28 cellular contexts compared by ENCODE assay signal in genomic region chr5:168008555-168008954, GRCh38.
"Had no signal": no experiment of that assay in that cellular context is flagged by ENCODE, and none has a peak within 500 bp of the region (broad histone marks: within the 10 kb centered on the region; RNA-seq: fewer than 3 reads in every experiment).

No MANE protein-coding gene starts in this region.

- H3K27me3 Mint-ChIP-seq: stimulated activated naive B cell treated with anti-CD40 and anti-IgM and Interleukin-4, amounts not matched to agents 10 μg/mL and 1 μg/mL and 100 μg/mL, for 72 hours; stimulated activated naive CD8-positive, alpha-beta T cell treated with anti-CD3 and anti-CD28 coated beads, Interleukin-15, Interleukin-2, amounts not matched to agents 100 ng/mL and 50 ng/mL, for 24 hours had no signal

- H2AFZ ChIP-seq: neural progenitor cell, parathyroid adenoma had no signal

- DNase-seq: natural killer cell; occipital lobe; ovary; posterior cingulate gyrus; psoas muscle; right cardiac atrium; right lobe of liver; sigmoid colon; small intestine; stimulated activated CD4-positive, alpha-beta T cell treated with anti-CD3 and anti-CD28 coated beads, Interleukin-15, amount 100 ng/mL, for 24 hours; stimulated activated CD4-positive, alpha-beta T cell treated with anti-CD3 and anti-CD28 coated beads, Interleukin-2, amount 100 ng/mL, for 24 hours; stimulated activated CD4-positive, alpha-beta T cell treated with anti-CD3 and anti-CD28 coated beads, Interleukin-2, amount 100 ng/mL, for 48 hours; stimulated activated CD4-positive, alpha-beta T cell treated with anti-CD3 and anti-CD28 coated beads, Interleukin-4, amount 100 ng/mL, for 24 hours; stimulated activated naive B cell treated with anti-CD40 and anti-IgM and Interleukin-4, amounts not matched to agents 10 μg/mL and 1 μg/mL and 100 μg/mL, for 72 hours; stimulated activated naive CD4-positive, alpha-beta T cell treated with Interleukin-2 at 50 U/mL for 16 hours; stomach; thyroid gland; trophoblast cell; upper lobe of right lung; uterus had no signal

- H3K27ac ChIP-seq: neural progenitor cell, ovary, parathyroid adenoma, psoas muscle, right lobe of liver, sigmoid colon, stomach, thoracic aorta, thyroid gland, tibial nerve, upper lobe of right lung, uterus had no signal

- H3K27ac Mint-ChIP-seq: natural killer cell; nephron; neural progenitor cell; progenitor cell of endocrine pancreas; stimulated activated effector memory CD8-positive, alpha-beta T cell treated with anti-CD3 and anti-CD28 coated beads, Interleukin-12 subunit alpha, Interleukin-12 subunit beta, amount 100 ng/mL, for 72 hours; stimulated activated naive B cell treated with anti-CD40 and anti-IgM and Interleukin-4, amounts not matched to agents 10 μg/mL and 1 μg/mL and 100 μg/mL, for 72 hours; stimulated activated naive CD8-positive, alpha-beta T cell treated with anti-CD3 and anti-CD28 coated beads, Interleukin-15, Interleukin-2, amounts not matched to agents 100 ng/mL and 50 ng/mL, for 24 hours had no signal

- H3K9me3 Mint-ChIP-seq: nephron; neural progenitor cell; stimulated activated effector memory CD8-positive, alpha-beta T cell treated with anti-CD3 and anti-CD28 coated beads, Interleukin-12 subunit alpha, Interleukin-12 subunit beta, amount 100 ng/mL, for 72 hours; stimulated activated naive CD8-positive, alpha-beta T cell treated with anti-CD3 and anti-CD28 coated beads, Interleukin-15, Interleukin-2, amounts not matched to agents 100 ng/mL and 50 ng/mL, for 24 hours had no signal

- H3K36me3 ChIP-seq: neural progenitor cell, ovary, right lobe of liver, sigmoid colon, stomach, thoracic aorta, thyroid gland, tibial nerve, upper lobe of right lung, uterus had no signal

- H3K4me1 Mint-ChIP-seq: natural killer cell; stimulated activated effector memory CD8-positive, alpha-beta T cell treated with anti-CD3 and anti-CD28 coated beads, Interleukin-12 subunit alpha, Interleukin-12 subunit beta, amount 100 ng/mL, for 72 hours; stimulated activated naive B cell treated with anti-CD40 and anti-IgM and Interleukin-4, amounts not matched to agents 10 μg/mL and 1 μg/mL and 100 μg/mL, for 72 hours had no signal

- H3K36me3 Mint-ChIP-seq: natural killer cell; stimulated activated effector memory CD8-positive, alpha-beta T cell treated with anti-CD3 and anti-CD28 coated beads, Interleukin-12 subunit alpha, Interleukin-12 subunit beta, amount 100 ng/mL, for 72 hours; stimulated activated naive B cell treated with anti-CD40 and anti-IgM and Interleukin-4, amounts not matched to agents 10 μg/mL and 1 μg/mL and 100 μg/mL, for 72 hours had no signal

- H3K4me3 ChIP-seq: neural progenitor cell, ovary, psoas muscle, right lobe of liver, sigmoid colon, stomach, thoracic aorta, thyroid gland, tibial nerve, upper lobe of right lung, uterus had no signal

- H3K4me2 ChIP-seq: neural progenitor cell had no signal

- ATAC-seq: natural killer cell; psoas muscle; right cardiac atrium; right lobe of liver; stimulated activated effector memory CD8-positive, alpha-beta T cell treated with anti-CD3 and anti-CD28 coated beads, Interleukin-12 subunit alpha, Interleukin-12 subunit beta, amount 100 ng/mL, for 72 hours; stimulated activated naive B cell treated with anti-CD40 and anti-IgM and Interleukin-4, amounts not matched to agents 10 μg/mL and 1 μg/mL and 100 μg/mL, for 72 hours; upper lobe of right lung had no signal

- H3K9ac ChIP-seq: neural progenitor cell, parathyroid adenoma had no signal

- H3K27me3 ChIP-seq: neural progenitor cell, ovary, right lobe of liver, sigmoid colon, stomach, thyroid gland, tibial nerve, upper lobe of right lung, uterus had no signal

- FAIRE-seq: small intestine had no signal

- H3K9me3 ChIP-seq: ovary, psoas muscle, right lobe of liver, sigmoid colon, stomach, thoracic aorta, thyroid gland, tibial nerve, upper lobe of right lung, uterus had no signal

- H3K4me3 Mint-ChIP-seq: natural killer cell; nephron; neural progenitor cell; stimulated activated effector memory CD8-positive, alpha-beta T cell treated with anti-CD3 and anti-CD28 coated beads, Interleukin-12 subunit alpha, Interleukin-12 subunit beta, amount 100 ng/mL, for 72 hours; stimulated activated naive B cell treated with anti-CD40 and anti-IgM and Interleukin-4, amounts not matched to agents 10 μg/mL and 1 μg/mL and 100 μg/mL, for 72 hours; stimulated activated naive CD8-positive, alpha-beta T cell treated with anti-CD3 and anti-CD28 coated beads, Interleukin-15, Interleukin-2, amounts not matched to agents 100 ng/mL and 50 ng/mL, for 24 hours had no signal

- H3K4me1 ChIP-seq: neural progenitor cell, parathyroid adenoma, psoas muscle, right lobe of liver, sigmoid colon, thyroid gland, upper lobe of right lung, uterus had no signal

- H3K79me2 ChIP-seq: parathyroid adenoma had no signal
